In genomic region chr10:76868088-76868949, GRCh38 we compare ENCODE assay signal across 3 cellular contexts.
TF ChIP-seq lines count a peak whose summit lies in the region.

No MANE protein-coding gene starts in this region.

TF ChIP-seq in liver, 16 proteins besides CTCF, POLR2A, EP300 and RAD21:
- TF ChIP-seq HNF4A (conservative IDR thresholded peaks at IDR 0.05) (peak; percentile 22 to 44), NR2F2 (IDR thresholded peaks at IDR 0.05) (no peak)
TF ChIP-seq in liver: peak in this region for 1.

TF ChIP-seq in HepG2, 621 proteins besides CTCF, POLR2A, EP300 and RAD21:
- TF ChIP-seq STAT5B (CRISPR knock-in tag; IDR thresholded peaks at IDR 0.05) (no peak), ZSCAN29 (CRISPR knock-in tag; conservative IDR thresholded peaks at IDR 0.05) (no peak), LBX2 (CRISPR knock-in tag; IDR thresholded peaks at IDR 0.05; ENCODE audit: borderline replicate concordance) (no peak), CBX2 (IDR thresholded peaks at IDR 0.05; ENCODE audit: low read depth, low read length) (no peak), CBX2 (CRISPR knock-in tag; IDR thresholded peaks at IDR 0.05; ENCODE audit: low read depth) (no peak), HMGA1 (CRISPR knock-in tag; conservative IDR thresholded peaks at IDR 0.05) (no peak), NPAS2 (CRISPR knock-in tag; IDR thresholded peaks at IDR 0.05; ENCODE audit: borderline replicate concordance) (no peak), ZNF570 (CRISPR knock-in tag; IDR thresholded peaks at IDR 0.05; ENCODE audit: borderline replicate concordance) (no peak)

TF ChIP-seq in SK-N-SH, 30 proteins besides CTCF, POLR2A, EP300 and RAD21:
- 0 out of 2 replicates have a peak, but pooled peaks have one; percentile 28 for TF ChIP-seq TCF12 (IDR thresholded peaks at IDR 0.05)
- TF ChIP-seq SIN3A (IDR thresholded peaks at IDR 0.05; ENCODE audit: borderline replicate concordance, low read depth, low read length): no peak
- no peak for TF ChIP-seq JUND (IDR thresholded peaks at IDR 0.05)
TF ChIP-seq in SK-N-SH: peak in this region for 1.
